Comparison of ENCODE assay signal across 15 cellular contexts in genomic region chr22:43256569-43257360, GRCh38.
DNase-seq lines count a peak whose midpoint lies in the region; ATAC-seq, FAIRE-seq and TF ChIP-seq lines count a peak whose summit lies in the region.
"Had no signal": no experiment of that assay in that cellular context is flagged by ENCODE, and none has a peak within 500 bp of the region (broad histone marks: within the 10 kb centered on the region; RNA-seq: fewer than 3 reads in every experiment).

No MANE protein-coding gene starts in this region.

- TF ChIP-seq CTCF in Loucy (conservative IDR thresholded peaks at IDR 0.05; ENCODE audit: low read length) (no peak), GM12878 (IDR thresholded peaks at IDR 0.05 in 2 of 3, conservative IDR thresholded peaks at IDR 0.05 in 1 of 3; ENCODE audit: control insufficient read depth in 2 of 3, extremely low read depth in 1 of 3, insufficient read depth in 1 of 3, low read depth in 3 of 3, low read length in 3 of 3) (no peak), pancreas (IDR thresholded peaks at IDR 0.05) (no peak)

- H3K27me3 ChIP-seq in Loucy (ENCODE audit: insufficient read depth, low read length, poor library complexity, severe bottlenecking) (no peaks in the 10 kb centered on the region), GM12878 (replicated peaks in 1 of 2; ENCODE audit: control insufficient read depth in 2 of 2, insufficient read depth in 2 of 2, low read length in 1 of 2) (peaks cover 0 to 8% of the 10 kb centered on the region in 2 experiments; a peak in 3 of 4 replicates), pancreas (no peaks in the 10 kb centered on the region)
- H3K27me3 ChIP-seq in CD8-positive, alpha-beta memory T cell (ENCODE audit: insufficient read depth, low read length, poor library complexity, severe bottlenecking), result no peaks in the 10 kb centered on the region

- ATAC-seq in GM12878 (0 out of 3 replicates have a peak, but pooled peaks have one; percentile 21), pancreas (no peak)
- ATAC-seq in natural killer cell treated with Interleukin-12 subunit alpha and Interleukin-12 subunit beta and Interleukin-15 and Interleukin-18, amount 100 ng/mL, for 72 hours, result no peak
- ATAC-seq: PC-3 had no signal

- no peaks in the 10 kb centered on the region for H4K20me1 ChIP-seq in Loucy (ENCODE audit: insufficient read depth, low read length, poor library complexity, severe bottlenecking)
- H4K20me1 ChIP-seq in GM12878 (ENCODE audit: control insufficient read depth, insufficient read depth), result no peaks in the 10 kb centered on the region

- RAD21 ChIA-PET in GM12878 (lab: Charles Lee; ENCODE audit: unreplicated experiment), result no interaction called here

- H3K27ac ChIP-seq in GM12878 (ENCODE audit: control insufficient read depth, insufficient read depth) (no peak overlapping the region), pancreas (no peak overlapping the region)
- H3K27ac ChIP-seq in CD8-positive, alpha-beta memory T cell (ENCODE audit: low read depth, low read length), result no peak overlapping the region

- FAIRE-seq in GM12878 (lab: Jason Lieb, UNC) (no peak), pancreas (lab: Jason Lieb, UNC) (no peak)

- H3K9me3 ChIP-seq in Loucy (ENCODE audit: insufficient read depth, low read depth, low read length) (no peaks in the 10 kb centered on the region), GM12878 (replicated peaks; ENCODE audit: control insufficient read depth, insufficient read depth, low read length) (no peaks in the 10 kb centered on the region), pancreas (no peaks in the 10 kb centered on the region)
- no peaks in the 10 kb centered on the region for H3K9me3 ChIP-seq in CD8-positive, alpha-beta memory T cell (ENCODE audit: low read length)

- H3K79me2 ChIP-seq in Loucy (ENCODE audit: insufficient read depth, low read length) (no peaks in the 10 kb centered on the region), GM12878 (ENCODE audit: control insufficient read depth, insufficient read depth, low read length) (no peaks in the 10 kb centered on the region)

- H3F3A ChIP-seq in Loucy (ENCODE audit: low read depth), result no peaks in the 10 kb centered on the region

- H3K4me3 Mint-ChIP-seq in T-helper 2 cell treated with Interferon-gamma antibody and Interleukin-4, amounts not matched to agents 5 μg/mL and 100 μg/mL, for 36 hours, result peak overlapping the region; percentile 71
- peak overlapping the region; percentile 3 for H3K4me3 Mint-ChIP-seq in natural killer cell treated with Interleukin-12 subunit alpha and Interleukin-12 subunit beta and Interleukin-15 and Interleukin-18, amount 100 ng/mL, for 72 hours
- H3K4me3 Mint-ChIP-seq in CD8-positive, alpha-beta memory T cell, result no peak overlapping the region

- intact Hi-C loops in GM12878 (cut with micrococcal nuclease; ENCODE audit: unreplicated experiment), result no loop called here
- intact Hi-C loops in pancreas (cut with DNase I), result no loop called here

- H3K9ac ChIP-seq in Loucy (ENCODE audit: low read depth, low read length, poor library complexity, severe bottlenecking), result peak overlapping the region; percentile 27
- no peak overlapping the region for H3K9ac ChIP-seq in GM12878 (ENCODE audit: control insufficient read depth, insufficient read depth, low read length)

- H3K4me1 Mint-ChIP-seq in T-helper 2 cell treated with Interferon-gamma antibody and Interleukin-4, amounts not matched to agents 5 μg/mL and 100 μg/mL, for 36 hours (ENCODE audit: low read depth), result peaks cover 17% of the 10 kb centered on the region
- peaks cover 26 to 35% of the 10 kb centered on the region in 2 donors for H3K4me1 Mint-ChIP-seq in natural killer cell treated with Interleukin-12 subunit alpha and Interleukin-12 subunit beta and Interleukin-15 and Interleukin-18, amount 100 ng/mL, for 72 hours (ENCODE audit: low read depth in 2 of 2)
- H3K4me1 Mint-ChIP-seq in CD8-positive, alpha-beta memory T cell, result peaks cover 6 to 13% (median 8%) of the 10 kb centered on the region in 3 donors

- H3K4me1 ChIP-seq in Loucy (ENCODE audit: insufficient read depth, low read length, poor library complexity, severe bottlenecking) (peaks cover 45% of the 10 kb centered on the region), GM12878 (ENCODE audit: control insufficient read depth, insufficient read depth, low read length) (peaks cover 8% of the 10 kb centered on the region; the same call in 1 of the 2 replicates), pancreas (no peaks in the 10 kb centered on the region)
- H3K4me1 ChIP-seq in CD8-positive, alpha-beta memory T cell (ENCODE audit: insufficient read depth, low read length), result no peaks in the 10 kb centered on the region

- no TSS peak for BruUV-seq in GM12878 (replicated peaks; lab: Mats Ljungman, UMichigan)

- H3K36me3 Mint-ChIP-seq in T-helper 2 cell treated with Interferon-gamma antibody and Interleukin-4, amounts not matched to agents 5 μg/mL and 100 μg/mL, for 36 hours (ENCODE audit: low read depth), result no peaks in the 10 kb centered on the region
- no peaks in the 10 kb centered on the region for H3K36me3 Mint-ChIP-seq in natural killer cell treated with Interleukin-12 subunit alpha and Interleukin-12 subunit beta and Interleukin-15 and Interleukin-18, amount 100 ng/mL, for 72 hours
- no peaks in the 10 kb centered on the region for H3K36me3 Mint-ChIP-seq in CD8-positive, alpha-beta memory T cell

- in situ Hi-C loops in GM12878 (cut with MboI), result no loop called here

- H3K9me2 ChIP-seq in Loucy (replicated peaks; ENCODE audit: low read depth, low read length), result no peaks in the 10 kb centered on the region

- DNase-seq in T-helper 2 cell treated with Interferon-gamma antibody and Interleukin-4, amounts not matched to agents 5 μg/mL and 100 μg/mL, for 36 hours (ENCODE audit: low spot score), result no peak
- DNase-seq in T-helper 2 cell (no peak), GM12878 (ENCODE audit: low read depth, low spot score) (no peak), NCI-H526 (lab: John Stamatoyannopoulos, UW) (no peak), pancreas (no peak)
- DNase-seq in natural killer cell treated with Interleukin-12 subunit alpha and Interleukin-12 subunit beta and Interleukin-15 and Interleukin-18, amount 100 ng/mL, for 72 hours (ENCODE audit: low spot score), result no peak
- no peak for DNase-seq in CD8-positive, alpha-beta memory T cell
- DNase-seq: GF-D8; H7; MV-4-11; NCI-H1417 treated with DMSO at 0.1 percent for 48 hours; NCI-H1930; NK-92 treated with Interleukin-12 subunit alpha and Interleukin-12 subunit beta, amount 100 ng/mL, for 24 hours; PC-3 had no signal

- POLR2A ChIA-PET in GM12878 (lab: Charles Lee), result no interaction called here
- POLR2A ChIA-PET in CD8-positive, alpha-beta memory T cell (lab: Charles Lee), result no interaction called here

- H3K27ac Mint-ChIP-seq in T-helper 2 cell treated with Interferon-gamma antibody and Interleukin-4, amounts not matched to agents 5 μg/mL and 100 μg/mL, for 36 hours, result peak overlapping the region; percentile 34
- peak overlapping the region in 1 of 2 donors; percentile 2 for H3K27ac Mint-ChIP-seq in natural killer cell treated with Interleukin-12 subunit alpha and Interleukin-12 subunit beta and Interleukin-15 and Interleukin-18, amount 100 ng/mL, for 72 hours
- peak overlapping the region in 4 of 8 donors; percentile 30 to 72 (median 49) for H3K27ac Mint-ChIP-seq in CD8-positive, alpha-beta memory T cell

- no peak for TF ChIP-seq POLR2A in GM12878 (IDR thresholded peaks at IDR 0.05; ENCODE audit: low read depth, low read length)

- CTCF ChIA-PET in GM12878 (lab: Yijun Ruan, JAX), result no interaction called here
- CTCF ChIA-PET in CD8-positive, alpha-beta memory T cell (lab: Charles Lee), result no interaction called here

- 17% methylated on average over 15 of the region's 15 CpGs for WGBS in GM12878 (ENCODE audit: insufficient coverage, insufficient replicate concordance, low lambda C conversion rate, missing lambda C conversion rate)
- 60 to 69% methylated on average over 15 of the region's 15 CpGs for WGBS in pancreas, 2 donors

- peaks cover 8% of the 10 kb centered on the region for H3K27me3 Mint-ChIP-seq in T-helper 2 cell treated with Interferon-gamma antibody and Interleukin-4, amounts not matched to agents 5 μg/mL and 100 μg/mL, for 36 hours (ENCODE audit: low read depth)
- H3K27me3 Mint-ChIP-seq in natural killer cell treated with Interleukin-12 subunit alpha and Interleukin-12 subunit beta and Interleukin-15 and Interleukin-18, amount 100 ng/mL, for 72 hours, result peaks cover 0 to 13% of the 10 kb centered on the region in 2 donors
- H3K27me3 Mint-ChIP-seq in CD8-positive, alpha-beta memory T cell, result peaks cover 0 to 5% of the 10 kb centered on the region in 2 donors

- no peaks in the 10 kb centered on the region for H3K9me3 Mint-ChIP-seq in T-helper 2 cell treated with Interferon-gamma antibody and Interleukin-4, amounts not matched to agents 5 μg/mL and 100 μg/mL, for 36 hours
- no peaks in the 10 kb centered on the region for H3K9me3 Mint-ChIP-seq in natural killer cell treated with Interleukin-12 subunit alpha and Interleukin-12 subunit beta and Interleukin-15 and Interleukin-18, amount 100 ng/mL, for 72 hours
- no peaks in the 10 kb centered on the region for H3K9me3 Mint-ChIP-seq in CD8-positive, alpha-beta memory T cell

- no peak for TF ChIP-seq RAD21 in GM12878 (IDR thresholded peaks at IDR 0.05; ENCODE audit: insufficient read depth, low read depth, low read length)

- SMC1A ChIA-PET in GM12878 (lab: Charles Lee; ENCODE audit: uncharacterized antibody, unreplicated experiment), result interaction anchor here (1.0 kb wide), 1 partner anchor 9 kb away, joined by 3 read pairs; no protein-coding TSS in a partner anchor

- H2AFZ ChIP-seq in Loucy (ENCODE audit: low read length) (no peak overlapping the region), GM12878 (ENCODE audit: control insufficient read depth, low read depth, low read length) (0 out of 2 replicates have a peak overlapping the region, but pooled peaks have one; percentile 29)

- no peak overlapping the region for H3K4me3 ChIP-seq in Loucy (ENCODE audit: low read length, poor library complexity, severe bottlenecking)
- H3K4me3 ChIP-seq in GM12878, result no peak overlapping the region
- no peak overlapping the region for H3K4me3 ChIP-seq in pancreas
- H3K4me3 ChIP-seq in CD8-positive, alpha-beta memory T cell (ENCODE audit: low read length), result no peak overlapping the region

- H3K4me2 ChIP-seq in Loucy (ENCODE audit: low read depth, low read length, poor library complexity, severe bottlenecking), result peak overlapping the region; percentile 18
- H3K4me2 ChIP-seq in GM12878 (ENCODE audit: control insufficient read depth, insufficient read depth), result peak overlapping the region; percentile 48

- no peak for TF ChIP-seq EP300 in GM12878 (IDR thresholded peaks at IDR 0.05; ENCODE audit: borderline replicate concordance in 1 of 2, control insufficient read depth in 1 of 2, low read depth in 2 of 2, low read length in 2 of 2)

- H3K36me3 ChIP-seq in Loucy (ENCODE audit: insufficient read depth, low read length), result no peaks in the 10 kb centered on the region
- no peaks in the 10 kb centered on the region for H3K36me3 ChIP-seq in GM12878 (ENCODE audit: control insufficient read depth in 2 of 2, insufficient read depth in 2 of 2, low read length in 1 of 2)
- no peaks in the 10 kb centered on the region for H3K36me3 ChIP-seq in pancreas
- H3K36me3 ChIP-seq in CD8-positive, alpha-beta memory T cell (ENCODE audit: insufficient read depth, low read length), result no peaks in the 10 kb centered on the region

TF ChIP-seq in GM12878, 131 proteins besides CTCF, POLR2A, EP300 and RAD21 (continues in another document):
- TF ChIP-seq SMARCA5 (IDR thresholded peaks at IDR 0.05) (no peak), KAT2A (conservative IDR thresholded peaks at IDR 0.05; ENCODE audit: control insufficient read depth, low read depth, low read length) (no peak)

Comparison
In these comparisons a context has a peak if more than half of its experiments do, and no peak if none do; other contexts are left out.
1. H3K4me3 Mint-ChIP-seq: peak in T-helper 2 cell treated with Interferon-gamma antibody and Interleukin-4, amounts not matched to agents 5 μg/mL and 100 μg/mL, for 36 hours (single experiment) and natural killer cell treated with Interleukin-12 subunit alpha and Interleukin-12 subunit beta and Interleukin-15 and Interleukin-18, amount 100 ng/mL, for 72 hours (single experiment); none in CD8-positive, alpha-beta memory T cell (0 of 7).